ENCODE assay signal across 24 cellular contexts in the genomic region with DNA sequence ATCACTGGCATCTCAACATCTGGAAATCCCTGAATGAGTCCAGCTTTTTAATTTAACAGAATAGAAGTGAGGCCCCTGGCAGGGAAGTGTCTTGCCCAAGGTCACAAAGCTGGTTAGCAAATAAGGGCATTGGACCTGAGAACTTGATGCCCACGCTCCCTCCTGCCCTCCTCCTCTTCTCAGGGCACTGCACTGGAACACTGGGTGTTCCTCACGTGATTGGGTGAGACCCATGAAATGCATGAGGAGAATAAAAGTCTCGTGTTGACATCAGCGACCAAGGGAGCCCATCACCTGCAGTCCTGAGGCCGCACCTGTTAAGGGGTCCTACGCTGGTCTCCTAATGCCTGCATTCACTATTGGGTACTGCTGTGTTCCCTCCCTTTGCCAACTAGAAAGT. TPM values are rescaled to one million over a fixed set of nuclear protein-coding genes. Genes with fewer than 3 reads are reported as not detected.
"Had no signal": no experiment of that assay in that cellular context is flagged by ENCODE, and none has a peak within 500 bp of the region (broad histone marks: within the 10 kb centered on the region; RNA-seq: fewer than 3 reads in every experiment).

No MANE protein-coding gene starts in this region.

- H3K4me1 ChIP-seq: SJSA1 had no signal

- H3K27ac ChIP-seq: SJSA1, SK-N-MC had no signal

- DNase-seq: IMR-90, Karpas-422, KG1, MG63, NCI-H1092, NCI-H1105 treated with DMSO at 0.1 percent for 48 hours, NCI-H1417 treated with DMSO at 0.1 percent for 48 hours, NCI-H146, NCI-H1694 treated with DMSO at 0.1 percent for 48 hours, NCI-H1930, NCI-H2081, NCI-H2107, NCI-H226, NCI-H446, NCI-H510A, NCI-H524 treated with DMSO at 0.1 percent for 48 hours, NCI-H69, NCI-H774, Right ventricle myocardium superior, RPMI8226, SIG-M5 had no signal

- H3K4me3 ChIP-seq: MG63, SJSA1, SK-N-MC had no signal

- H3K27me3 ChIP-seq: MG63, SJSA1 had no signal

- H3K9me3 ChIP-seq: MG63, SJSA1 had no signal

- H3K36me3 ChIP-seq: MG63, SJSA1 had no signal

RNA-seq across cellular contexts. Expression of a gene that starts 7.4 kb away (rescaled TPM):
- total RNA-seq: HT-29 had no signal
